ENCODE assay signal across 8 cellular contexts in the genomic region with DNA sequence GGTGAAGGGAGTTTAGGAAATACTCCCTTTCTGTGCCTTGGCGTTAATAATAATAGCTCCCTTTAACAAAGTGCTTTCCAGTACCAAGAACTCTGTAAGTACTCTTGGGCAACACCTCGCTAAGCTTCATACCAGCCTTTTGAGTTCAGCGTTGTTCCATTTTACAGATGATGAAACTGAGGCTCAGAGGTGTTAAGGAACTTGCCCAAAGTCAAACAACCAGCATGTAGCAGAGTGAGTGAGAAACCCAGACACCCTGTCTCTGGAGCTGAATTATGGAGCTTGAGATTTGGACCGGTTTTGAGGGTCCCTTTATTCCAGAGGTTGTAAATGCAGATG. TPM values are rescaled to one million over a fixed set of nuclear protein-coding genes. Genes with fewer than 3 reads are reported as not detected.
DNase-seq lines count a peak whose midpoint lies in the region; ATAC-seq and TF ChIP-seq lines count a peak whose summit lies in the region.

No MANE protein-coding gene starts in this region.

- no peak for TF ChIP-seq RAD21 in neural cell (conservative IDR thresholded peaks at IDR 0.05)

- H3K36me3 ChIP-seq in BLaER1 treated with 17β-estradiol and CSF1 and Interleukin-3, amounts not matched to agents 10 nM and 100 nM = peaks cover 5 to 29% (median 12%) of the 10 kb centered on the region in 11 experiments; a peak in 21 of 22 replicates
- H3K36me3 ChIP-seq in effector memory CD4-positive, alpha-beta T cell (ENCODE audit: control insufficient read depth, insufficient read depth, low read length) = no peaks in the 10 kb centered on the region
- no peaks in the 10 kb centered on the region for H3K36me3 ChIP-seq in neural cell (ENCODE audit: insufficient read depth, low read length)

- peak overlapping the region; percentile 74 to 95 (median 89) for H3K4me2 ChIP-seq in BLaER1 treated with 17β-estradiol and CSF1 and Interleukin-3, amounts not matched to agents 10 nM and 100 nM
- H3K4me2 ChIP-seq in neural cell (ENCODE audit: low read length) = peak overlapping the region; percentile 76

- no peaks in the 10 kb centered on the region for H3K27me3 ChIP-seq in BLaER1 treated with 17β-estradiol and CSF1 and Interleukin-3, amounts not matched to agents 10 nM and 100 nM
- no peaks in the 10 kb centered on the region for H3K27me3 ChIP-seq in effector memory CD4-positive, alpha-beta T cell (replicated peaks; ENCODE audit: control insufficient read depth, insufficient read depth, low read length, poor library complexity, severe bottlenecking)
- no peaks in the 10 kb centered on the region for H3K27me3 ChIP-seq in neural cell (ENCODE audit: insufficient read depth, low read depth, low read length)

- TF ChIP-seq EP300 in neural cell (conservative IDR thresholded peaks at IDR 0.05; ENCODE audit: poor library complexity, severe bottlenecking) = no peak

- no peaks in the 10 kb centered on the region for H3F3A ChIP-seq in neural cell (ENCODE audit: insufficient read depth, low read length, poor library complexity, severe bottlenecking)

- no peak for TF ChIP-seq CTCF in neural cell (IDR thresholded peaks at IDR 0.05; ENCODE audit: poor library complexity, severe bottlenecking)

- peaks cover 31% of the 10 kb centered on the region for H3K79me2 ChIP-seq in neural cell (replicated peaks; ENCODE audit: insufficient read depth, low read length)

- H3K27ac ChIP-seq in BLaER1 treated with 17β-estradiol and CSF1 and Interleukin-3, amounts not matched to agents 10 nM and 100 nM = peak overlapping the region; percentile 47 to 88 (median 73); a peak in 18 of 22 replicates
- peak overlapping the region; percentile 93 for H3K27ac ChIP-seq in effector memory CD4-positive, alpha-beta T cell (ENCODE audit: insufficient read depth, low read length, poor library complexity, severe bottlenecking)
- peak overlapping the region; percentile 86 for H3K27ac ChIP-seq in neural cell (ENCODE audit: low read length)

- H3K9me2 ChIP-seq in neural cell (ENCODE audit: insufficient read depth, low read length) = no peaks in the 10 kb centered on the region

- peak; percentile 30 for DNase-seq in MV-4-11 (lab: John Stamatoyannopoulos, UW)
- no peak for DNase-seq in effector memory CD4-positive, alpha-beta T cell
- no peak for DNase-seq in occipital lobe (lab: John Stamatoyannopoulos, UW)
- DNase-seq in GOT3 (lab: John Stamatoyannopoulos, UW) = no peak
- DNase-seq in T1000 (lab: John Stamatoyannopoulos, UW) = no peak

- ATAC-seq in HG03460 (IDR thresholded peaks at IDR 0.05; ENCODE audit: unreplicated experiment) = no peak

- peak overlapping the region; percentile 74 to 92 (median 84) for H3K4me3 ChIP-seq in BLaER1 treated with 17β-estradiol and CSF1 and Interleukin-3, amounts not matched to agents 10 nM and 100 nM
- H3K4me3 ChIP-seq in effector memory CD4-positive, alpha-beta T cell (ENCODE audit: insufficient read depth, low read depth, low read length, poor library complexity, severe bottlenecking) = peak overlapping the region; percentile 94
- peak overlapping the region; percentile 92 for H3K4me3 ChIP-seq in neural cell (ENCODE audit: low read length)

- peak overlapping the region; percentile 72 to 87 (median 82) for H3K9ac ChIP-seq in BLaER1 treated with 17β-estradiol and CSF1 and Interleukin-3, amounts not matched to agents 10 nM and 100 nM
- peak overlapping the region; percentile 95 for H3K9ac ChIP-seq in neural cell (ENCODE audit: low read length)

- no peaks in the 10 kb centered on the region for H3K9me3 ChIP-seq in BLaER1 treated with 17β-estradiol and CSF1 and Interleukin-3, amounts not matched to agents 10 nM and 100 nM (replicated peaks in 1 of 11)
- no peaks in the 10 kb centered on the region for H3K9me3 ChIP-seq in effector memory CD4-positive, alpha-beta T cell (ENCODE audit: control insufficient read depth, low read length)
- H3K9me3 ChIP-seq in neural cell (ENCODE audit: low read length) = no peaks in the 10 kb centered on the region

- peaks cover 9 to 46% (median 36%) of the 10 kb centered on the region in 11 experiments; a peak in 19 of 22 replicates for H4K20me1 ChIP-seq in BLaER1 treated with 17β-estradiol and CSF1 and Interleukin-3, amounts not matched to agents 10 nM and 100 nM
- H4K20me1 ChIP-seq in neural cell (ENCODE audit: insufficient read depth) = no peaks in the 10 kb centered on the region

- H2AFZ ChIP-seq in neural cell (ENCODE audit: low read depth, low read length) = peak overlapping the region; percentile 97

- H3K4me1 ChIP-seq in BLaER1 treated with 17β-estradiol and CSF1 and Interleukin-3, amounts not matched to agents 10 nM and 100 nM = peaks cover 28 to 36% (median 34%) of the 10 kb centered on the region in 10 experiments
- H3K4me1 ChIP-seq in effector memory CD4-positive, alpha-beta T cell (ENCODE audit: control insufficient read depth, insufficient read depth, low read length, poor library complexity, severe bottlenecking) = peaks cover 16% of the 10 kb centered on the region

TF ChIP-seq in neural cell, 6 proteins besides CTCF, POLR2A, EP300 and RAD21:
- no peak for TF ChIP-seq EZH2 (IDR thresholded peaks at IDR 0.05; ENCODE audit: borderline replicate concordance, insufficient read depth, low read length, poor library complexity, severe bottlenecking)
- TF ChIP-seq TAF1 (IDR thresholded peaks at IDR 0.05; ENCODE audit: low read depth) = no peak
- TF ChIP-seq POLR2AphosphoS5 (IDR thresholded peaks at IDR 0.05) = no peak
- TF ChIP-seq, protein P1, sequence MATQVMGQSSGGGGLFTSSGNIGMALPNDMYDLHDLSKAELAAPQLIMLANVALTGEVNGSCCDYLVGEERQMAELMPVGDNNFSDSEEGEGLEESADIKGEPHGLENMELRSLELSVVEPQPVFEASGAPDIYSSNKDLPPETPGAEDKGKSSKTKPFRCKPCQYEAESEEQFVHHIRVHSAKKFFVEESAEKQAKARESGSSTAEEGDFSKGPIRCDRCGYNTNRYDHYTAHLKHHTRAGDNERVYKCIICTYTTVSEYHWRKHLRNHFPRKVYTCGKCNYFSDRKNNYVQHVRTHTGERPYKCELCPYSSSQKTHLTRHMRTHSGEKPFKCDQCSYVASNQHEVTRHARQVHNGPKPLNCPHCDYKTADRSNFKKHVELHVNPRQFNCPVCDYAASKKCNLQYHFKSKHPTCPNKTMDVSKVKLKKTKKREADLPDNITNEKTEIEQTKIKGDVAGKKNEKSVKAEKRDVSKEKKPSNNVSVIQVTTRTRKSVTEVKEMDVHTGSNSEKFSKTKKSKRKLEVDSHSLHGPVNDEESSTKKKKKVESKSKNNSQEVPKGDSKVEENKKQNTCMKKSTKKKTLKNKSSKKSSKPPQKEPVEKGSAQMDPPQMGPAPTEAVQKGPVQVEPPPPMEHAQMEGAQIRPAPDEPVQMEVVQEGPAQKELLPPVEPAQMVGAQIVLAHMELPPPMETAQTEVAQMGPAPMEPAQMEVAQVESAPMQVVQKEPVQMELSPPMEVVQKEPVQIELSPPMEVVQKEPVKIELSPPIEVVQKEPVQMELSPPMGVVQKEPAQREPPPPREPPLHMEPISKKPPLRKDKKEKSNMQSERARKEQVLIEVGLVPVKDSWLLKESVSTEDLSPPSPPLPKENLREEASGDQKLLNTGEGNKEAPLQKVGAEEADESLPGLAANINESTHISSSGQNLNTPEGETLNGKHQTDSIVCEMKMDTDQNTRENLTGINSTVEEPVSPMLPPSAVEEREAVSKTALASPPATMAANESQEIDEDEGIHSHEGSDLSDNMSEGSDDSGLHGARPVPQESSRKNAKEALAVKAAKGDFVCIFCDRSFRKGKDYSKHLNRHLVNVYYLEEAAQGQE (IDR thresholded peaks at IDR 0.05; ENCODE audit: borderline replicate concordance) = no peak
- TF ChIP-seq SMC3 (conservative IDR thresholded peaks at IDR 0.05; ENCODE audit: poor library complexity) = no peak
- no peak for TF ChIP-seq MXI1 (conservative IDR thresholded peaks at IDR 0.05; ENCODE audit: poor library complexity, severe bottlenecking)

RNA-seq across cellular contexts. Expression of gene KATNIP, which starts 0.6 kb away (rescaled TPM):
- polyA plus RNA-seq in neural cell = 4.8 and 6.4 TPM in 2 replicates
- 19.7 and 22.9 TPM in 2 replicates for polyA minus RNA-seq in neural cell
- total RNA-seq in occipital lobe = 18.7 TPM

RNA-seq across cellular contexts. Expression of gene GTF3C1, which starts 0.8 kb away (rescaled TPM):
- polyA plus RNA-seq in neural cell = 44.4 and 54.0 TPM in 2 replicates
- polyA minus RNA-seq in neural cell = 112 and 117 TPM in 2 replicates
- total RNA-seq in occipital lobe = 66.0 TPM
